8 cellular contexts compared by ENCODE assay signal in the genomic region with DNA sequence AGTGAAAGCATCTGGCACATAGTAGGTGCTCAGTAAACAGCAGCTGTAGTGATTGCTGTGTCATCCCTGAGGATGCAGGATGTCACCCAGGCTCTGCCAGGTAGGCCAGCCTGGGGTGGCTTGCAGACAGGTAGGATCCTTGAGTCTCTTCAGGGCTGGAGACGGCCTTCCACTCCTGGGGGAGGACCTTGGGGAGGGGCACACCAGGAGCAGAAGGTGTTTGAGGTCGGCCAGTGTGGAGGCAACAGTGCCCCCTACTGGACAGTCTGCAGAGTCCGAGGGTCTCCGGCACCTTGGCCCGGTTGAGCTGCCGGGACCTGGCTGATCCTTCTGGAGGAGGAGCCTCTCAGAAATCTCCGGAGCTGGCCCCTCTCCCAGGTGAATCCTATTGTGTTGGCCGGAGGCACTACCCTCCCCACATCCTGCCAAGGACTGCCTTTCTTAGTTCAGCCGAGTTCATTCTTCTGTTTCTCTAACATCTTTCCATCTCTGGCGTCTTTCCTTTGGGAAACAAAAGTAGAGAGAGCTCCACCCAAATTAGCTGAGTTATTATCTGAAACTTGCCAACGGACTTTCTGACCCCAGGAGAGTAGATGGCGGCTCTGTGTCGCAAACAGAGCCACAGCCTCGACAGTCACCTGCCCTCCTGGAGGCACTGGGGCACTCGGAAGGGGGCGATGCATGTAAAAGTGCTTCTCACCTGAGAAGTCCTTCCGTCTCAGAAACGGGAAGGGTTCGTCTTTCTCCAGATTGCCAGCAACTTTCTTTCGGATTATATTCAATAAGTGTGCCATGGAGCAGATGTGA.
DNase-seq lines count a peak whose midpoint lies in the region.

No MANE protein-coding gene starts in this region.

- H3K9me3 ChIP-seq in iPS-18c (ENCODE audit: control insufficient read depth, insufficient read depth, low read length) = no peaks in the 10 kb centered on the region

- peak overlapping the region; percentile 30; the same call in 1 of the 2 replicates for H3K4me3 ChIP-seq in iPS-18c (ENCODE audit: insufficient read depth, low read depth, low read length)

- peak; percentile 7 for DNase-seq in SKM-1 treated with dmso at 0.1 percent for 144 hours (lab: John Stamatoyannopoulos, UW; ENCODE audit: unreplicated experiment)
- DNase-seq in SKM-1 (lab: John Stamatoyannopoulos, UW; ENCODE audit: unreplicated experiment) = no peak
- DNase-seq in NCI-H146 treated with DMSO at 0.1 percent for 48 hours (lab: John Stamatoyannopoulos, UW; ENCODE audit: unreplicated experiment) = peak; percentile 17
- peak; percentile 29 for DNase-seq in amniotic epithelial cell (ENCODE audit: low read depth)
- DNase-seq in stimulated activated CD4-positive, alpha-beta T cell treated with anti-CD3 and anti-CD28 coated beads, Interleukin-4, amount 100 ng/mL, for 48 hours (ENCODE audit: low read depth in 2 of 2) = peak; percentile 21 to 42
- no peak for DNase-seq in hepatic stellate cell (ENCODE audit: low spot score)
- no peak for DNase-seq in NCI-H2107 (lab: John Stamatoyannopoulos, UW)

Comparison
In these comparisons a context has a peak if more than half of its experiments do, and no peak if none do; other contexts are left out.
1. DNase-seq: peak in SKM-1 treated with dmso at 0.1 percent for 144 hours (single experiment), NCI-H146 treated with DMSO at 0.1 percent for 48 hours (single experiment), amniotic epithelial cell (single experiment) and stimulated activated CD4-positive, alpha-beta T cell treated with anti-CD3 and anti-CD28 coated beads, Interleukin-4, amount 100 ng/mL, for 48 hours (2 of 2); none in SKM-1 (single experiment), hepatic stellate cell (single experiment) and NCI-H2107 (single experiment).